8 cellular contexts compared by ENCODE assay signal in genomic region chr13:44648392-44649117, GRCh38.
DNase-seq lines count a peak whose midpoint lies in the region; ATAC-seq, FAIRE-seq and TF ChIP-seq lines count a peak whose summit lies in the region.

No MANE protein-coding gene starts in this region.

- no peak overlapping the region for H3K27ac Mint-ChIP-seq in activated CD4-positive, alpha-beta T cell treated with anti-CD3 and anti-CD28 coated beads, Interleukin-2, amount 10 ng/mL, durations not matched to agents 7 days and 5 days
- no peak overlapping the region for H3K27ac Mint-ChIP-seq in progenitor cell of endocrine pancreas

- ATAC-seq in GM21423 (IDR thresholded peaks at IDR 0.05; ENCODE audit: unreplicated experiment) (no peak), HG03139 (IDR thresholded peaks at IDR 0.05; ENCODE audit: unreplicated experiment) (no peak)

- in situ Hi-C loops in T47D (cut with HindIII; ENCODE audit: low pct_unique_long_range_greater_than_20kb, low sequenced_read_pairs) = no loop called here

- no peaks in the 10 kb centered on the region for H3K9me3 Mint-ChIP-seq in activated CD4-positive, alpha-beta T cell treated with anti-CD3 and anti-CD28 coated beads, Interleukin-2, amount 10 ng/mL, durations not matched to agents 7 days and 5 days
- no peaks in the 10 kb centered on the region for H3K9me3 Mint-ChIP-seq in progenitor cell of endocrine pancreas (ENCODE audit: low read depth)

- no peak overlapping the region for H3K4me3 ChIP-seq in Jurkat, Clone E6-1 (ENCODE audit: low read length)

- POLR2A ChIA-PET in activated CD4-positive, alpha-beta T cell treated with anti-CD3 and anti-CD28 coated beads, Interleukin-2, amount 10 ng/mL, durations not matched to agents 7 days and 5 days (lab: Charles Lee) = no interaction called here

- H3K4me1 Mint-ChIP-seq in activated CD4-positive, alpha-beta T cell treated with anti-CD3 and anti-CD28 coated beads, Interleukin-2, amount 10 ng/mL, durations not matched to agents 7 days and 5 days = peaks cover 4% of the 10 kb centered on the region
- peaks cover 21% of the 10 kb centered on the region for H3K4me1 Mint-ChIP-seq in progenitor cell of endocrine pancreas (ENCODE audit: low read depth)

- FAIRE-seq in frontal cortex (lab: Jason Lieb, UNC) = no peak

- peak; percentile 34 for DNase-seq in activated CD4-positive, alpha-beta T cell treated with anti-CD3 and anti-CD28 coated beads for 48 hours
- no peak for DNase-seq in activated CD4-positive, alpha-beta T cell treated with anti-CD3 and anti-CD28 coated beads, Interleukin-2, amount 10 ng/mL, durations not matched to agents 7 days and 5 days
- DNase-seq in Jurkat, Clone E6-1 (ENCODE audit: low read depth, low spot score) = peak; percentile 5
- DNase-seq in T47D (ENCODE audit: low read depth in 1 of 2, low spot score in 1 of 2) (peak; percentile 7 to 16), progenitor cell of endocrine pancreas (ENCODE audit: low spot score, unreplicated experiment) (no peak), frontal cortex (ENCODE audit: low spot score in 2 of 2) (no peak)

- no peak overlapping the region for H3K4me3 Mint-ChIP-seq in activated CD4-positive, alpha-beta T cell treated with anti-CD3 and anti-CD28 coated beads, Interleukin-2, amount 10 ng/mL, durations not matched to agents 7 days and 5 days
- H3K4me3 Mint-ChIP-seq in progenitor cell of endocrine pancreas (ENCODE audit: low read depth) = no peak overlapping the region

- peaks cover 4% of the 10 kb centered on the region for H3K27me3 Mint-ChIP-seq in activated CD4-positive, alpha-beta T cell treated with anti-CD3 and anti-CD28 coated beads, Interleukin-2, amount 10 ng/mL, durations not matched to agents 7 days and 5 days
- H3K27me3 Mint-ChIP-seq in progenitor cell of endocrine pancreas = no peaks in the 10 kb centered on the region

- no peaks in the 10 kb centered on the region for H3K36me3 Mint-ChIP-seq in activated CD4-positive, alpha-beta T cell treated with anti-CD3 and anti-CD28 coated beads, Interleukin-2, amount 10 ng/mL, durations not matched to agents 7 days and 5 days (ENCODE audit: low read depth)
- H3K36me3 Mint-ChIP-seq in progenitor cell of endocrine pancreas (ENCODE audit: insufficient read depth) = no peaks in the 10 kb centered on the region

- CTCF ChIA-PET in activated CD4-positive, alpha-beta T cell treated with anti-CD3 and anti-CD28 coated beads, Interleukin-2, amount 10 ng/mL, durations not matched to agents 7 days and 5 days (lab: Charles Lee) = interaction anchor here (1.6 to 1.8 kb wide), 2 partner anchors 165 to 231 kb away, joined by 3 to 4 read pairs; no protein-coding TSS in a partner anchor

- TF ChIP-seq CTCF in progenitor cell of endocrine pancreas (IDR thresholded peaks at IDR 0.05; ENCODE audit: unreplicated experiment) = peak; percentile 69

Comparison
In these comparisons a context has a peak if more than half of its experiments do, and no peak if none do; other contexts are left out.
1. DNase-seq: peak in activated CD4-positive, alpha-beta T cell treated with anti-CD3 and anti-CD28 coated beads for 48 hours (single experiment), Jurkat, Clone E6-1 (single experiment) and T47D (2 of 2); none in activated CD4-positive, alpha-beta T cell treated with anti-CD3 and anti-CD28 coated beads, Interleukin-2, amount 10 ng/mL, durations not matched to agents 7 days and 5 days (single experiment), progenitor cell of endocrine pancreas (single experiment) and frontal cortex (0 of 2).